Comparison of ENCODE assay signal across 26 cellular contexts in the genomic region with DNA sequence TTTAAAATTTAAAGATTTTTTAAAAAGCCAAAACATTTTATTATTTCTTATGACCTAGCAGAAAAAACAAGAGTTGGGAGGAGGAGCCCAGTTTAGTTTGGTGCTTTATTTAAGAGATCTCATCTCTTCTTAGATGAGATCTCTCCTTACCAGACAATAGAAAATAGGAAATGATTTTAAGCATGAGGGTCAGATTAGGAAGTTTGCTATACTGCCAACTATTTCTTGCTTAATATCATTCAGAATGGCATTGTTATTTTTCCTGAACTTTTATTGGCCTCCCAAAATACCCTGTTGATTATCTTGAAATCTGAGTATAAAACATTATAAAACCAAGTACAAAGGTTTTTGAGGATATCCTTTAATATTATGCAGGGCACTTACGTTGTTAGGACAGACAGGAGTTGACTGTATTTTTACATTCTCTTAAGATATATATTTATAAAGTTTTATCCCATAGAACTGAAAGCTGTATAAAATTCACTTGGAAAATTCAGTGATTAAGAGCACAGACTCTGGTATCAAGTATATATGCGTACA.
"Had no signal": no experiment of that assay in that cellular context is flagged by ENCODE, and none has a peak within 500 bp of the region (broad histone marks: within the 10 kb centered on the region; RNA-seq: fewer than 3 reads in every experiment).

No MANE protein-coding gene starts in this region.

- H3K27ac ChIP-seq: ascending aorta, coronary artery, foreskin keratinocyte, gastrocnemius medialis had no signal

- DNase-seq: activated CD4-positive, alpha-beta memory T cell treated with anti-CD3 and anti-CD28 coated beads for 36 hours; activated CD4-positive, alpha-beta T cell treated with anti-CD3 and anti-CD28 coated beads for 36 hours; activated CD4-positive, alpha-beta T cell treated with anti-CD3 and anti-CD28 coated beads, Interleukin-2, amount 10 ng/mL, durations not matched to agents 24 days and 14 days; activated CD4-positive, CD25-positive, alpha-beta regulatory T cell; activated CD4-positive, CD25-positive, alpha-beta regulatory T cell treated with anti-CD3 and anti-CD28 coated beads, Interleukin-2, amount 50 U/mL, for 72 hours; activated CD8-positive, alpha-beta memory T cell treated with anti-CD3 and anti-CD28 coated beads, Interleukin-2, amount 10 ng/mL, durations not matched to agents 7 days and 5 days; activated CD8-positive, alpha-beta memory T cell treated with anti-CD3 and anti-CD28 coated beads, Interleukin-2, amount 50 U/mL, for 4 hours; activated CD8-positive, alpha-beta T cell treated with anti-CD3 and anti-CD28 coated beads, Interleukin-2, amount 10 ng/mL, durations not matched to agents 7 days and 5 days; activated effector memory CD4-positive, alpha-beta T cell treated with anti-CD3 and anti-CD28 coated beads, Interleukin-2, amount 50 U/mL, for 16 hours; activated naive CD4-positive, alpha-beta T cell treated with anti-CD3 and anti-CD28 coated beads for 36 hours; activated naive CD8-positive, alpha-beta T cell treated with anti-CD3 and anti-CD28 coated beads for 36 hours; activated naive CD8-positive, alpha-beta T cell treated with anti-CD3 and anti-CD28 coated beads, Interleukin-2, amount 50 U/mL, for 24 hours; activated T-cell treated with anti-CD3 and anti-CD28 coated beads, Interleukin-2, amount 50 U/mL, for 1 hour; activated T-cell treated with anti-CD3 and anti-CD28 coated beads, Interleukin-2, amount 50 U/mL, for 48 hours; effector CD4-positive, alpha-beta T cell; effector memory CD8-positive, alpha-beta T cell; foreskin keratinocyte; gastrocnemius medialis; glutamatergic neuron; T-helper 1 cell; T-helper 17 cell; T1000 had no signal

- ATAC-seq: activated CD4-positive, alpha-beta T cell treated with anti-CD3 and anti-CD28 coated beads for 36 hours; activated CD8-positive, alpha-beta memory T cell treated with anti-CD3 and anti-CD28 coated beads, Interleukin-2, amount 10 ng/mL, durations not matched to agents 7 days and 5 days; activated CD8-positive, alpha-beta T cell treated with anti-CD3 and anti-CD28 coated beads, Interleukin-2, amount 10 ng/mL, durations not matched to agents 7 days and 5 days; activated naive CD8-positive, alpha-beta T cell treated with anti-CD3 and anti-CD28 coated beads, Interleukin-2, amount 50 U/mL, for 24 hours; effector memory CD8-positive, alpha-beta T cell; esophagus mucosa; foreskin keratinocyte; gastrocnemius medialis; T-helper 17 cell had no signal

- H3K9me3 ChIP-seq: ascending aorta, gastrocnemius medialis had no signal

- FAIRE-seq: bronchial epithelial cell had no signal

- H3K4me3 ChIP-seq: ascending aorta, coronary artery, gastrocnemius medialis had no signal

- H3K27me3 ChIP-seq: ascending aorta, foreskin keratinocyte, gastrocnemius medialis had no signal

- H3K4me1 ChIP-seq: ascending aorta, foreskin keratinocyte had no signal

- H3K36me3 ChIP-seq: ascending aorta had no signal
